ENCODE assay signal across 8 cellular contexts in the genomic region with DNA sequence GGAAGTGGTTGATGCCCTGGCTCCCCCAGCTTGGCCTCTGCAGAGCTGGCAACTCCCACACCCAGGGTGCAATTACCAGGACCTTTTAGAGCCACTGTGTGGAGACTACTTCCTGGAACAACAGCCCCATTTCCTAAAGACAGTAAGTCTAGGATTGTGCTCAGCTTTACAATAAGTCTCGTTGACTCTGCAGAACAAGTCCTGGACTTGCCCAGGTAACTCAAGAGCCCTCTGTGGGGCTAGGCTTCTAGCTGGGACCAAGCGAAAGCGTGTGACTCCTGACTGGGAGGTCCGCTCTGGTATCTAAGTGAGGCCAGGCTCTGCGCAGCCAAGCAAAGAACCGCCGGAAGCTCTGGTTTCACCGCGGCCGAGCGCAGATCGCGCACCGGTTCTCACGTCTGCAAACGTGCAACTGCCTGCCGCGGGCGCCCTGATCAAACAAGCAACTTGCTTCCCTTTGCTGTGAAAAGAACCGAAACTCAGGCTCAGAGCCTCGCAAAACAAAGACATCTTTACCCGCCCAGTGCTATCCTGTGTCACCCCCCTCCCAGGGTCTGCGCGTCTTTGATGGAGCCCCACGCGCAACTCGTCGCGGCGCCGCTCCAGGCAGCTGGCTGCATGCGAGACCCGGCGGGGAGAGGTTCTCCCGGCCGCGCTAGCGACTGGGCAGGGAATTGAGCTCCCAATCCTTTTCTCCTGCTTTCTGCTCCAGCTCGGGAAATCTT. TPM values are rescaled to one million over a fixed set of nuclear protein-coding genes. Genes with fewer than 3 reads are reported as not detected.
DNase-seq lines count a peak whose midpoint lies in the region; ATAC-seq and TF ChIP-seq lines count a peak whose summit lies in the region.

No MANE protein-coding gene starts in this region.

- H3K27ac ChIP-seq in CD8-positive, alpha-beta memory T cell (ENCODE audit: low read depth, low read length): peak overlapping the region; percentile 57

- H3K27ac Mint-ChIP-seq in CD8-positive, alpha-beta memory T cell: peak overlapping the region in 7 of 8 donors; percentile 46 to 89 (median 81)
- no peak overlapping the region for H3K27ac Mint-ChIP-seq in activated naive CD8-positive, alpha-beta T cell

- ATAC-seq in HG03139 (IDR thresholded peaks at IDR 0.05; ENCODE audit: unreplicated experiment): peak; percentile 75

- CTCF ChIA-PET in CD8-positive, alpha-beta memory T cell (lab: Charles Lee): interaction anchor here (0.9 to 1.4 kb wide), 3 partner anchors 9 to 119 kb away, joined by 3 read pairs; no protein-coding TSS in a partner anchor

- TF ChIP-seq POLR2A in GM19099 (IDR thresholded peaks at IDR 0.05; ENCODE audit: extremely low read depth, insufficient read length, low read depth): peak; percentile 81

- H3K4me3 ChIP-seq in CD8-positive, alpha-beta memory T cell (ENCODE audit: low read length): peak overlapping the region; percentile 49
- no peak overlapping the region for H3K4me3 ChIP-seq in HAP-1

- no peaks in the 10 kb centered on the region for H3K27me3 ChIP-seq in CD8-positive, alpha-beta memory T cell (ENCODE audit: insufficient read depth, low read length, poor library complexity, severe bottlenecking)
- H3K27me3 ChIP-seq in HAP-1 (ENCODE audit: low read depth): no peaks in the 10 kb centered on the region

- DNase-seq in CD8-positive, alpha-beta memory T cell: peak in 4 of 5 donors; percentile 4 to 62 (median 38)
- DNase-seq in NCI-H748 (lab: John Stamatoyannopoulos, UW; ENCODE audit: unreplicated experiment) (peak; percentile 80), iris pigment epithelial cell (ENCODE audit: low read depth) (peak; percentile 78), HAP-1 (ENCODE audit: low spot score in 2 of 2) (no peak)
- DNase-seq in stimulated activated CD4-positive, alpha-beta T cell treated with anti-CD3 and anti-CD28 coated beads, Interleukin-4, amount 100 ng/mL, for 24 hours: peak; percentile 18

- H3K4me1 ChIP-seq in CD8-positive, alpha-beta memory T cell (ENCODE audit: insufficient read depth, low read length): peaks cover 15% of the 10 kb centered on the region
- H3K4me1 ChIP-seq in HAP-1: no peaks in the 10 kb centered on the region; the same call in 1 of the 2 replicates

- in situ Hi-C loops in HAP-1 (cut with MboI; ENCODE audit: low sequenced_read_pairs): no loop called here

- no peaks in the 10 kb centered on the region for H3K36me3 ChIP-seq in CD8-positive, alpha-beta memory T cell (ENCODE audit: insufficient read depth, low read length)
- no peaks in the 10 kb centered on the region for H3K36me3 ChIP-seq in HAP-1 (replicated peaks)

- POLR2A ChIA-PET in CD8-positive, alpha-beta memory T cell (lab: Charles Lee): no interaction called here

- peaks cover 6 to 27% of the 10 kb centered on the region in 2 donors for H3K27me3 Mint-ChIP-seq in CD8-positive, alpha-beta memory T cell
- peaks cover 18% of the 10 kb centered on the region for H3K27me3 Mint-ChIP-seq in activated naive CD8-positive, alpha-beta T cell

- H3K4me1 Mint-ChIP-seq in CD8-positive, alpha-beta memory T cell: peaks cover 19 to 34% (median 31%) of the 10 kb centered on the region in 3 donors
- peaks cover 11% of the 10 kb centered on the region for H3K4me1 Mint-ChIP-seq in activated naive CD8-positive, alpha-beta T cell (ENCODE audit: low read depth)

- peaks cover 0 to 2% (median 0%) of the 10 kb centered on the region in 5 donors for H3K9me3 Mint-ChIP-seq in CD8-positive, alpha-beta memory T cell
- H3K9me3 Mint-ChIP-seq in activated naive CD8-positive, alpha-beta T cell (ENCODE audit: low read depth): no peaks in the 10 kb centered on the region

- no peaks in the 10 kb centered on the region for H3K36me3 Mint-ChIP-seq in CD8-positive, alpha-beta memory T cell
- H3K36me3 Mint-ChIP-seq in activated naive CD8-positive, alpha-beta T cell: peaks cover 2% of the 10 kb centered on the region

- no peaks in the 10 kb centered on the region for H3K9me3 ChIP-seq in CD8-positive, alpha-beta memory T cell (ENCODE audit: low read length)
- no peaks in the 10 kb centered on the region for H3K9me3 ChIP-seq in HAP-1

- H3K4me3 Mint-ChIP-seq in CD8-positive, alpha-beta memory T cell: peak overlapping the region; percentile 63 to 91 (median 80)
- peak overlapping the region; percentile 54 for H3K4me3 Mint-ChIP-seq in activated naive CD8-positive, alpha-beta T cell

RNA-seq across cellular contexts. Expression of a gene that starts 4.4 kb away (rescaled TPM):
- total RNA-seq in CD8-positive, alpha-beta memory T cell: 1 to 10 TPM in 1 of 2 experiments, under 1 TPM in 1; 0.88 to 1.4 TPM
- polyA plus RNA-seq in CD8-positive, alpha-beta memory T cell: 11.7 TPM

Comparison
In these comparisons a context has a peak if more than half of its experiments do, and no peak if none do; other contexts are left out.
1. DNase-seq: peak in CD8-positive, alpha-beta memory T cell (4 of 5), NCI-H748 (single experiment), iris pigment epithelial cell (single experiment) and stimulated activated CD4-positive, alpha-beta T cell treated with anti-CD3 and anti-CD28 coated beads, Interleukin-4, amount 100 ng/mL, for 24 hours (single experiment); none in HAP-1 (0 of 2).